ENCODE assay signal across 16 cellular contexts in genomic region chr1:117318456-117318855, GRCh38.
"Had no signal": no experiment of that assay in that cellular context is flagged by ENCODE, and none has a peak within 500 bp of the region (broad histone marks: within the 10 kb centered on the region; RNA-seq: fewer than 3 reads in every experiment).

No MANE protein-coding gene starts in this region.

- DNase-seq: effector memory CD4-positive, alpha-beta T cell; gastrocnemius medialis; heart right ventricle; islet precursor cell; mammary epithelial cell; mucosa of descending colon; nucleus accumbens; ovary; sigmoid colon; stimulated activated CD4-positive, alpha-beta T cell treated with anti-CD3 and anti-CD28 coated beads, Interleukin-4, amount 100 ng/mL, for 1 hour; tibial artery; upper lobe of left lung; uterus had no signal

- H3K4me1 ChIP-seq: gastrocnemius medialis, upper lobe of left lung, uterus had no signal

- H3K36me3 ChIP-seq: gastrocnemius medialis, heart right ventricle, neural progenitor cell, ovary, right atrium auricular region, sigmoid colon, tibial artery, upper lobe of left lung, uterus had no signal

- H3K27ac ChIP-seq: gastrocnemius medialis, heart right ventricle, neural progenitor cell, ovary, right atrium auricular region, sigmoid colon, tibial artery, upper lobe of left lung, uterus had no signal

- H3K27me3 ChIP-seq: gastrocnemius medialis, heart right ventricle, neural progenitor cell, ovary, right atrium auricular region, sigmoid colon, tibial artery, upper lobe of left lung, uterus had no signal

- H3K4me3 ChIP-seq: gastrocnemius medialis, heart right ventricle, mucosa of descending colon, neural progenitor cell, ovary, right atrium auricular region, sigmoid colon, smooth muscle cell, tibial artery, upper lobe of left lung, uterus had no signal

- H3K9me3 ChIP-seq: gastrocnemius medialis, mucosa of descending colon, ovary, sigmoid colon, tibial artery, upper lobe of left lung, uterus had no signal
